Comparison of ENCODE assay signal across 20 cellular contexts in the genomic region with DNA sequence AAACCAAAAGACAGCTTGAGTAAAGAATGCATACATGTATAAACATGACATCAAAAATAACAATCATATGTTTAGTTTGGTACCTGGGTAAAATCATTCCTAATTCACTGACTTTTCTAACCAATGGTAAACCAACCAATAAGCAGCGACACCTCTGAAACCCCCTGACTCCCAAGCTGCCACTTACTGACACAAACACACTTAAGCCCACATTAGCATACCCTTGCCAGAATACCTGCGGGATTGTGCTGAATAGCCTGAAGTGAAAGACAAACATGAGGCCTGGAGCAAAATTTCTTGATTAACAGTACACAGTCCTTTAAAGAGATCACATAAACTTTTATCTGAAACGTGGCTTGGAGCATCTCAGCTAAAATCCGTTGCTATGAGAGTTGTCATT.
"Had no signal": no experiment of that assay in that cellular context is flagged by ENCODE, and none has a peak within 500 bp of the region (broad histone marks: within the 10 kb centered on the region; RNA-seq: fewer than 3 reads in every experiment).

No MANE protein-coding gene starts in this region.

- FAIRE-seq: colon, endothelial cell of umbilical vein, keratinocyte had no signal

- DNase-seq: effector CD8-positive, alpha-beta T cell; foreskin keratinocyte; heart left ventricle; midbrain; naive thymus-derived CD4-positive, alpha-beta T cell; nucleus accumbens; stimulated activated CD4-positive, alpha-beta T cell treated with anti-CD3 and anti-CD28 coated beads, Interleukin-12 subunit alpha, Interleukin-12 subunit beta, amount 100 ng/mL, for 4 hours; stimulated activated CD4-positive, alpha-beta T cell treated with anti-CD3 and anti-CD28 coated beads, Interleukin-1b, Interleukin-23, amount 100 ng/mL, for 48 hours; stimulated activated CD4-positive, alpha-beta T cell treated with anti-CD3 and anti-CD28 coated beads, Interleukin-4, amount 100 ng/mL, for 24 hours; stimulated activated naive CD4-positive, alpha-beta T cell treated with Interleukin-2 at 50 U/mL for 16 hours; stomach; thyroid gland; trophoblast cell had no signal

- ATAC-seq: foreskin keratinocyte; gastroesophageal sphincter; heart left ventricle; left lobe of liver; naive thymus-derived CD4-positive, alpha-beta T cell; sciatic nerve; stimulated activated effector memory CD8-positive, alpha-beta T cell treated with anti-CD3 and anti-CD28 coated beads, Interleukin-12 subunit alpha, Interleukin-12 subunit beta, amount 100 ng/mL, for 72 hours had no signal
